In the genomic region with DNA sequence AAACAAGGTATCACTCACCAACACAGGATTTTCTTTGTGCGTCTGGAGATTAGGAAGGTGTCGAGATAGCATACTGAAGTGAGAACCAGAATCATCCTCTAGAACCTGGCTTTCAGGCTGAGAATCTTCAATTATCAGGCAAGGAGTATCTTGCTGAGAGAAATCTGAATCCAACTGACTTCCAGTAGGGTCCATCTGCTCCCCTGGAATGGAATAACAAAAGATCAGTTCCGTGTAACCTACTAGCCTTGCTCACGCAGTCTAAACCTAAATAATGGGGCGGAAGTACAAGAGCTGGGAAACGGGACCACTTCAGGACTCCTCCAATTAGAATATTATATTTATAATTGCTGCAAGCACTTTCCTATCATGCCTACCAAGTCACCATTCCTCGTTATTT, we compare ENCODE assay signal across 8 cellular contexts. TPM values are rescaled to one million over a fixed set of nuclear protein-coding genes. Genes with fewer than 3 reads are reported as not detected.
DNase-seq lines count a peak whose midpoint lies in the region; ATAC-seq and TF ChIP-seq lines count a peak whose summit lies in the region.

No MANE protein-coding gene starts in this region.

- H3K4me1 Mint-ChIP-seq in stimulated activated naive CD8-positive, alpha-beta T cell treated with anti-CD3 and anti-CD28 coated beads, Interleukin-15, Interleukin-2, amounts not matched to agents 100 ng/mL and 50 ng/mL, for 24 hours (ENCODE audit: low read depth) = peaks cover 35% of the 10 kb centered on the region

- no peaks in the 10 kb centered on the region for H3K27me3 ChIP-seq in body of pancreas

- H3K4me3 ChIP-seq in body of pancreas = peak overlapping the region; percentile 69 to 92
- H3K4me3 ChIP-seq in mesodermal cell (ENCODE audit: extremely low read depth, insufficient read depth, low read length, poor library complexity, severe bottlenecking) = peak overlapping the region; percentile 64

- H3K27me3 Mint-ChIP-seq in stimulated activated naive CD8-positive, alpha-beta T cell treated with anti-CD3 and anti-CD28 coated beads, Interleukin-15, Interleukin-2, amounts not matched to agents 100 ng/mL and 50 ng/mL, for 24 hours = no peaks in the 10 kb centered on the region

- no peak for ATAC-seq in stimulated activated naive CD8-positive, alpha-beta T cell treated with anti-CD3 and anti-CD28 coated beads, Interleukin-15, Interleukin-2, amounts not matched to agents 100 U/mL and 50 U/mL, for 24 hours
- no peak for ATAC-seq in body of pancreas

- TF ChIP-seq CTCF in body of pancreas (IDR thresholded peaks at IDR 0.05) = no peak

- intact Hi-C loops in body of pancreas (cut with DNase I) = no loop called here

- no peaks in the 10 kb centered on the region for H3K9me3 Mint-ChIP-seq in stimulated activated naive CD8-positive, alpha-beta T cell treated with anti-CD3 and anti-CD28 coated beads, Interleukin-15, Interleukin-2, amounts not matched to agents 100 ng/mL and 50 ng/mL, for 24 hours

- peaks cover 28% of the 10 kb centered on the region for H3K36me3 Mint-ChIP-seq in stimulated activated naive CD8-positive, alpha-beta T cell treated with anti-CD3 and anti-CD28 coated beads, Interleukin-15, Interleukin-2, amounts not matched to agents 100 ng/mL and 50 ng/mL, for 24 hours (ENCODE audit: low read depth)

- H3K4me3 Mint-ChIP-seq in stimulated activated naive CD8-positive, alpha-beta T cell treated with anti-CD3 and anti-CD28 coated beads, Interleukin-15, Interleukin-2, amounts not matched to agents 100 ng/mL and 50 ng/mL, for 24 hours = peak overlapping the region; percentile 92

- no peak for TF ChIP-seq POLR2A in body of pancreas (IDR thresholded peaks at IDR 0.05)

- 5 to 6% methylated on average over 7 of the region's 7 CpGs for WGBS in body of pancreas, 2 donors
- WGBS in mesodermal cell (ENCODE audit: insufficient coverage in 2 of 2), 2 experiments = 0 to 33% methylated on average over 1 to 2 of the region's 7 CpGs

- no peak for DNase-seq in stimulated activated naive CD8-positive, alpha-beta T cell treated with anti-CD3 and anti-CD28 coated beads, Interleukin-15, Interleukin-2, amounts not matched to agents 100 U/mL and 50 U/mL, for 24 hours
- no peak for DNase-seq in body of pancreas
- DNase-seq in NCI-H226 = no peak
- no peak for DNase-seq in SKM-1 (lab: John Stamatoyannopoulos, UW; ENCODE audit: unreplicated experiment)
- DNase-seq in NCI-H1694 treated with DMSO at 0.1 percent for 48 hours (lab: John Stamatoyannopoulos, UW) = no peak
- DNase-seq in D341Med (ENCODE audit: low spot score) = no peak

- peak overlapping the region in 3 of 4 donors; percentile 46 to 84 (median 69) for H3K27ac ChIP-seq in body of pancreas
- peak overlapping the region; percentile 96 for H3K27ac ChIP-seq in mesodermal cell (ENCODE audit: low read depth, low read length, severe bottlenecking)

- H3K4me1 ChIP-seq in body of pancreas (peaks cover 13% of the 10 kb centered on the region), mesodermal cell (ENCODE audit: control insufficient read depth, insufficient read depth, low read length, poor library complexity, severe bottlenecking) (peaks cover 4% of the 10 kb centered on the region)

- peak overlapping the region; percentile 94 for H3K27ac Mint-ChIP-seq in stimulated activated naive CD8-positive, alpha-beta T cell treated with anti-CD3 and anti-CD28 coated beads, Interleukin-15, Interleukin-2, amounts not matched to agents 100 ng/mL and 50 ng/mL, for 24 hours

- H3K36me3 ChIP-seq in body of pancreas (replicated peaks in 1 of 2; ENCODE audit: insufficient read depth in 1 of 2, low read depth in 2 of 2) = no peaks in the 10 kb centered on the region
- H3K36me3 ChIP-seq in mesodermal cell (ENCODE audit: control insufficient read depth, insufficient read depth, low read length) = peaks cover 45% of the 10 kb centered on the region

- H3K9me3 ChIP-seq in body of pancreas (no peaks in the 10 kb centered on the region), mesodermal cell (ENCODE audit: control insufficient read depth, low read length) (no peaks in the 10 kb centered on the region)

RNA-seq across cellular contexts. Expression of a gene that starts 0.7 kb away (rescaled TPM):
- total RNA-seq in body of pancreas = 10 to 100 TPM; 12.5 to 17.5 TPM
- 55.7 TPM for polyA plus RNA-seq in mesodermal cell (2013, experiment 1 of 2)
- polyA plus RNA-seq in mesodermal cell (2013, experiment 2 of 2) = 48.7 TPM

RNA-seq across cellular contexts. Expression of a gene that starts 25.1 kb away (rescaled TPM):
- 1 to 10 TPM; 3.1 to 4.0 TPM for total RNA-seq in body of pancreas
- 12.5 TPM for polyA plus RNA-seq in mesodermal cell (2013, experiment 1 of 2)
- 11.6 TPM for polyA plus RNA-seq in mesodermal cell (2013, experiment 2 of 2)
